ENCODE assay signal across 1 cellular context in the genomic region with DNA sequence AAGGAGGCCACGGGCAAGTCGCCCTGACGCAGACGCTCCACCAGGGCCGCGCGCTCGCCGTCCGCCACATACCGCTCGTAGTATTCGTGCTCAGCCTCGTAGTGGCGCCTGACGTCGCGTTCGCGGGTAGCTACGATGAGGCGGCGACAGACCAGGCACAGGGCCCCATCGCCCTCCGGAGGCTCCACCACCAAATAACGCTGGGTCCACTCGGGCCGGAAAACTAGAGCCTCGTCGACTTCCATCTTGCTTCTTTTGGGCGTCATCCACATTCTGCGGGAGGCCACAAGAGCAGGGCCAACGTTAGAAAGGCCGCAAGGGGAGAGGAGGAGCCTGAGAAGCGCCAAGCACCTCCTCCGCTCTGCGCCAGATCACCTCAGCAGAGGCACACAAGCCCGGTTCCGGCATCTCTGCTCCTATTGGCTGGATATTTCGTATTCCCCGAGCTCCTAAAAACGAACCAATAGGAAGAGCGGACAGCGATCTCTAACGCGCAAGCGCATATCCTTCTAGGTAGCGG.
A peak's percentile ranks its signal among the peaks of the same experiment; 100 is the strongest.
TF ChIP-seq lines count a peak whose summit lies in the region.

Gene EPM2AIP1 (minus strand): TSS at position 326 of the 520 bp plus-strand sequence. CDS start 54 bp downstream, at position 272.

TF ChIP-seq in HepG2, 621 proteins besides CTCF, POLR2A, EP300 and RAD21 (continued from another document and continues in another):
- TF ChIP-seq CEBPZ (IDR thresholded peaks at IDR 0.05; ENCODE audit: low read length) (no peak), CCAR2 (optimal IDR thresholded peaks at IDR 0.05; ENCODE audit: low read depth, low read length) (no peak), HDAC1 (CRISPR knock-in tag; IDR thresholded peaks at IDR 0.05) (peak; percentile 70; the same call in 1 of the 2 replicates), ZNF883 (CRISPR knock-in tag; IDR thresholded peaks at IDR 0.05; ENCODE audit: not compliant biosample characterization) (peak; percentile 91), ZNF441 (CRISPR knock-in tag; IDR thresholded peaks at IDR 0.05; ENCODE audit: borderline replicate concordance) (peak; percentile 64), ZNF232 (CRISPR knock-in tag; IDR thresholded peaks at IDR 0.05; ENCODE audit: borderline replicate concordance) (peak; percentile 75; the same call in 1 of the 2 replicates), HNRNPH1 (optimal IDR thresholded peaks at IDR 0.05; ENCODE audit: low read depth, low read length) (no peak), ELF3 (CRISPR knock-in tag; IDR thresholded peaks at IDR 0.05) (peak; percentile 41; the same call in 1 of the 2 replicates), MBD4 (IDR thresholded peaks at IDR 0.05; ENCODE audit: borderline replicate concordance, low read length) (no peak), MZF1 (CRISPR knock-in tag; IDR thresholded peaks at IDR 0.05; ENCODE audit: borderline replicate concordance) (no peak), ZNF3 (CRISPR knock-in tag; IDR thresholded peaks at IDR 0.05) (no peak), CBX2 (IDR thresholded peaks at IDR 0.05; ENCODE audit: low read depth, low read length) (no peak), CBX2 (CRISPR knock-in tag; IDR thresholded peaks at IDR 0.05; ENCODE audit: low read depth) (no peak), KDM4B (CRISPR knock-in tag; IDR thresholded peaks at IDR 0.05) (no peak; the same call in 1 of the 2 replicates), KDM2A (CRISPR knock-in tag; IDR thresholded peaks at IDR 0.05; ENCODE audit: borderline replicate concordance, low read depth) (peak; percentile 87), ETV6 (CRISPR knock-in tag; conservative IDR thresholded peaks at IDR 0.05) (peak; percentile 54; the same call in 1 of the 2 replicates), ESRRA (CRISPR knock-in tag; IDR thresholded peaks at IDR 0.05; ENCODE audit: low read depth) (no peak), ZNF460 (CRISPR knock-in tag; IDR thresholded peaks at IDR 0.05; ENCODE audit: borderline replicate concordance) (no peak), ZBTB8A (CRISPR knock-in tag; IDR thresholded peaks at IDR 0.05; ENCODE audit: borderline replicate concordance, low read depth) (no peak), ZNF546 (CRISPR knock-in tag; conservative IDR thresholded peaks at IDR 0.05) (peak; percentile 65; the same call in 1 of the 2 replicates), SAP130 (CRISPR knock-in tag; IDR thresholded peaks at IDR 0.05; ENCODE audit: low read depth) (peak; percentile 36; the same call in 1 of the 2 replicates), FOSL2 (CRISPR knock-in tag; IDR thresholded peaks at IDR 0.05) (peak; percentile 42), ZNF235 (CRISPR knock-in tag; IDR thresholded peaks at IDR 0.05; ENCODE audit: borderline replicate concordance) (no peak), ZFYVE20 (CRISPR knock-in tag; IDR thresholded peaks at IDR 0.05; ENCODE audit: borderline replicate concordance, low read depth) (no peak), ZNF740 (CRISPR knock-in tag; IDR thresholded peaks at IDR 0.05) (no peak), ZNF709 (CRISPR knock-in tag; IDR thresholded peaks at IDR 0.05) (peak; percentile 89; the same call in 1 of the 2 replicates), MAZ (IDR thresholded peaks at IDR 0.05; ENCODE audit: borderline replicate concordance, low read depth, low read length) (0 out of 2 replicates have a peak, but pooled peaks have one; percentile 34), MAZ (CRISPR knock-in tag; IDR thresholded peaks at IDR 0.05; ENCODE audit: low read depth) (peak; percentile 78), NAIF1 (CRISPR knock-in tag; IDR thresholded peaks at IDR 0.05; ENCODE audit: borderline replicate concordance) (no peak), HHEX (CRISPR knock-in tag; IDR thresholded peaks at IDR 0.05) (no peak), ZNF207 (IDR thresholded peaks at IDR 0.05; ENCODE audit: borderline replicate concordance) (no peak), FOXO1 (CRISPR knock-in tag; IDR thresholded peaks at IDR 0.05) (peak; percentile 32; the same call in 1 of the 2 replicates), ZNF761 (CRISPR knock-in tag; conservative IDR thresholded peaks at IDR 0.05) (no peak), BRF2 (CRISPR knock-in tag; IDR thresholded peaks at IDR 0.05) (peak; percentile 27; the same call in 1 of the 2 replicates), MTF1 (CRISPR knock-in tag; IDR thresholded peaks at IDR 0.05) (0 out of 2 replicates have a peak, but pooled peaks have one; percentile 45), NFKBIZ (CRISPR knock-in tag; IDR thresholded peaks at IDR 0.05) (0 out of 2 replicates have a peak, but pooled peaks have one; percentile 16), SRY (CRISPR knock-in tag; IDR thresholded peaks at IDR 0.05) (no peak; the same call in none of the 2 replicates), NONO (IDR thresholded peaks at IDR 0.05) (no peak), NONO (CRISPR knock-in tag; conservative IDR thresholded peaks at IDR 0.05) (peak; percentile 80), ZNF337 (CRISPR knock-in tag; IDR thresholded peaks at IDR 0.05; ENCODE audit: borderline replicate concordance, low read depth) (peak; percentile 96; the same call in 1 of the 2 replicates), ZNF263 (CRISPR knock-in tag; IDR thresholded peaks at IDR 0.05) (peak; percentile 67; the same call in 1 of the 2 replicates), ZNF850 (CRISPR knock-in tag; conservative IDR thresholded peaks at IDR 0.05) (no peak)
- TF ChIP-seq, protein P1, sequence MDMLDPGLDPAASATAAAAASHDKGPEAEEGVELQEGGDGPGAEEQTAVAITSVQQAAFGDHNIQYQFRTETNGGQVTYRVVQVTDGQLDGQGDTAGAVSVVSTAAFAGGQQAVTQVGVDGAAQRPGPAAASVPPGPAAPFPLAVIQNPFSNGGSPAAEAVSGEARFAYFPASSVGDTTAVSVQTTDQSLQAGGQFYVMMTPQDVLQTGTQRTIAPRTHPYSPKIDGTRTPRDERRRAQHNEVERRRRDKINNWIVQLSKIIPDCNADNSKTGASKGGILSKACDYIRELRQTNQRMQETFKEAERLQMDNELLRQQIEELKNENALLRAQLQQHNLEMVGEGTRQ (IDR thresholded peaks at IDR 0.05; ENCODE audit: low read depth, low read length), result no peak
- TF ChIP-seq, protein P1 (CRISPR knock-in tag; IDR thresholded peaks at IDR 0.05; ENCODE audit: borderline replicate concordance), result peak; percentile 64; the same call in 1 of the 2 replicates
- TF ChIP-seq, protein P2, sequence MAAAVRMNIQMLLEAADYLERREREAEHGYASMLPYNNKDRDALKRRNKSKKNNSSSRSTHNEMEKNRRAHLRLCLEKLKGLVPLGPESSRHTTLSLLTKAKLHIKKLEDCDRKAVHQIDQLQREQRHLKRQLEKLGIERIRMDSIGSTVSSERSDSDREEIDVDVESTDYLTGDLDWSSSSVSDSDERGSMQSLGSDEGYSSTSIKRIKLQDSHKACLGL (CRISPR knock-in tag; IDR thresholded peaks at IDR 0.05), result no peak; the same call in 1 of the 2 replicates
- TF ChIP-seq, protein P3, sequence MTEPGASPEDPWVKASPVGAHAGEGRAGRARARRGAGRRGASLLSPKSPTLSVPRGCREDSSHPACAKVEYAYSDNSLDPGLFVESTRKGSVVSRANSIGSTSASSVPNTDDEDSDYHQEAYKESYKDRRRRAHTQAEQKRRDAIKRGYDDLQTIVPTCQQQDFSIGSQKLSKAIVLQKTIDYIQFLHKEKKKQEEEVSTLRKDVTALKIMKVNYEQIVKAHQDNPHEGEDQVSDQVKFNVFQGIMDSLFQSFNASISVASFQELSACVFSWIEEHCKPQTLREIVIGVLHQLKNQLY (CRISPR knock-in tag; IDR thresholded peaks at IDR 0.05), result no peak
- TF ChIP-seq, protein P4, sequence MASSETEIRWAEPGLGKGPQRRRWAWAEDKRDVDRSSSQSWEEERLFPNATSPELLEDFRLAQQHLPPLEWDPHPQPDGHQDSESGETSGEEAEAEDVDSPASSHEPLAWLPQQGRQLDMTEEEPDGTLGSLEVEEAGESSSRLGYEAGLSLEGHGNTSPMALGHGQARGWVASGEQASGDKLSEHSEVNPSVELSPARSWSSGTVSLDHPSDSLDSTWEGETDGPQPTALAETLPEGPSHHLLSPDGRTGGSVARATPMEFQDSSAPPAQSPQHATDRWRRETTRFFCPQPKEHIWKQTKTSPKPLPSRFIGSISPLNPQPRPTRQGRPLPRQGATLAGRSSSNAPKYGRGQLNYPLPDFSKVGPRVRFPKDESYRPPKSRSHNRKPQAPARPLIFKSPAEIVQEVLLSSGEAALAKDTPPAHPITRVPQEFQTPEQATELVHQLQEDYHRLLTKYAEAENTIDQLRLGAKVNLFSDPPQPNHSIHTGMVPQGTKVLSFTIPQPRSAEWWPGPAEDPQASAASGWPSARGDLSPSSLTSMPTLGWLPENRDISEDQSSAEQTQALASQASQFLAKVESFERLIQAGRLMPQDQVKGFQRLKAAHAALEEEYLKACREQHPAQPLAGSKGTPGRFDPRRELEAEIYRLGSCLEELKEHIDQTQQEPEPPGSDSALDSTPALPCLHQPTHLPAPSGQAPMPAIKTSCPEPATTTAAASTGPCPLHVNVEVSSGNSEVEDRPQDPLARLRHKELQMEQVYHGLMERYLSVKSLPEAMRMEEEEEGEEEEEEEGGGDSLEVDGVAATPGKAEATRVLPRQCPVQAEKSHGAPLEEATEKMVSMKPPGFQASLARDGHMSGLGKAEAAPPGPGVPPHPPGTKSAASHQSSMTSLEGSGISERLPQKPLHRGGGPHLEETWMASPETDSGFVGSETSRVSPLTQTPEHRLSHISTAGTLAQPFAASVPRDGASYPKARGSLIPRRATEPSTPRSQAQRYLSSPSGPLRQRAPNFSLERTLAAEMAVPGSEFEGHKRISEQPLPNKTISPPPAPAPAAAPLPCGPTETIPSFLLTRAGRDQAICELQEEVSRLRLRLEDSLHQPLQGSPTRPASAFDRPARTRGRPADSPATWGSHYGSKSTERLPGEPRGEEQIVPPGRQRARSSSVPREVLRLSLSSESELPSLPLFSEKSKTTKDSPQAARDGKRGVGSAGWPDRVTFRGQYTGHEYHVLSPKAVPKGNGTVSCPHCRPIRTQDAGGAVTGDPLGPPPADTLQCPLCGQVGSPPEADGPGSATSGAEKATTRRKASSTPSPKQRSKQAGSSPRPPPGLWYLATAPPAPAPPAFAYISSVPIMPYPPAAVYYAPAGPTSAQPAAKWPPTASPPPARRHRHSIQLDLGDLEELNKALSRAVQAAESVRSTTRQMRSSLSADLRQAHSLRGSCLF (CRISPR knock-in tag; IDR thresholded peaks at IDR 0.05; ENCODE audit: borderline replicate concordance), result 0 out of 2 replicates have a peak, but pooled peaks have one; percentile 51
- TF ChIP-seq, protein P5, sequence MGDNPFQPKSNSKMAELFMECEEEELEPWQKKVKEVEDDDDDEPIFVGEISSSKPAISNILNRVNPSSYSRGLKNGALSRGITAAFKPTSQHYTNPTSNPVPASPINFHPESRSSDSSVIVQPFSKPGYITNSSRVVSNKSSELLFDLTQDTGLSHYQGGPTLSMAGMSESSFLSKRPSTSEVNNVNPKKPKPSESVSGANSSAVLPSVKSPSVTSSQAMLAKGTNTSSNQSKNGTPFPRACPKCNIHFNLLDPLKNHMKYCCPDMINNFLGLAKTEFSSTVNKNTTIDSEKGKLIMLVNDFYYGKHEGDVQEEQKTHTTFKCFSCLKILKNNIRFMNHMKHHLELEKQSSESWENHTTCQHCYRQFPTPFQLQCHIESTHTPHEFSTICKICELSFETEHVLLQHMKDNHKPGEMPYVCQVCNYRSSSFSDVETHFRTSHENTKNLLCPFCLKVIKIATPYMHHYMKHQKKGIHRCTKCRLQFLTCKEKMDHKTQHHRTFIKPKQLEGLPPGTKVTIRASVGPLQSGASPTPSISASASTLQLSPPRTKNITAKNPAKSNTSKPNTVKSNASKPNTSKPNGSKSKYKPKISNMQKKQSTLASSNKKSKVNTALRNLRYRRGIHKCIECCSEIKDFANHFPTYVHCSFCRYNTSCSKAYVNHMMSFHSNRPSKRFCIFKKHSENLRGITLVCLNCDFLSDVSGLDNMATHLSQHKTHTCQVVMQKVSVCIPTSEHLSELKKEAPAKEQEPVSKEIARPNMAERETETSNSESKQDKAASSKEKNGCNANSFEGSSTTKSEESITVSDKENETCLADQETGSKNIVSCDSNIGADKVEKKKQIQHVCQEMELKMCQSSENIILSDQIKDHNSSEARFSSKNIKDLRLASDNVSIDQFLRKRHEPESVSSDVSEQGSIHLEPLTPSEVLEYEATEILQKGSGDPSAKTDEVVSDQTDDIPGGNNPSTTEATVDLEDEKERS (CRISPR knock-in tag; IDR thresholded peaks at IDR 0.05), result no peak
